8 cellular contexts compared by ENCODE assay signal in the genomic region with DNA sequence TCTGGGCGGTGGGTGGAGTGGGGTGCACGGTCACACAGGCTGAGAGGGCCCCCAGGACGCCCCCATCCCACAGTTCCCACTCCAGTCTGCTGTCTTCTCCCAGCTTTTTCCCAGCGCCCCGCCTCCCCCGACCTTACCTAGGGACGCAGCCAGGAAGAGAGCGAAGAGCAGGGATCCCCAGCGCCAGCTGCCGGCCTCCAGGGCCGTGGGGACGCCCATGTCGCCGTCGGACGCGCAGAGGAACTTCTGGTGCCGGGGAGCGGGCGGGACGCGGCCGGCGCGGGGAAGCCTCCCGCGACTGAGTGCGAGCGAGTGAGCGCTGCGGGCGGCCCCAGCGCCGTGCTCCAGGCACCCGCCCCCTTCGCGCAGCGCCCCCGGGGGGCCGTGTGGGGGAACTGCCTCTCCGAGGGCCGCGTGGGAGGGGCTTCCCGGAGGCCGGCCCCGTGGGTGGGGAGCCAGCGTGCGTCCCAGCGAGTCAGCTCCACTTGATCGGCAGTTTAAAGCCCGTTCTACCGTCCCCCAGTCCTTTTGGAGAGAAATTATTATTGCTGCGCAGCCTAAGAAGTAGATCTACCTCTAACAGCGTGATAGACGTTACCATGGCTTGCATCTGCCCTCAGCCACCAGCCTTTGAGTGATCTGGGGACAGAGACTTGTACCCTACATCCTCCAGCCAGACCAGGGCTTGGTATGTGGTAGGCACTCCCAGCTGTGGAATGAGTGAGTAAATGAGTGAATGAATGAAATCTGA. TPM values are rescaled to one million over a fixed set of nuclear protein-coding genes. Genes with fewer than 3 reads are reported as not detected.
DNase-seq lines count a peak whose midpoint lies in the region; ATAC-seq, FAIRE-seq and TF ChIP-seq lines count a peak whose summit lies in the region.

A gene (minus strand): TSS at position 300 of the 751 bp plus-strand sequence. CDS start 81 bp downstream, at position 219.

- peaks cover 45% of the 10 kb centered on the region for H3K36me3 ChIP-seq in neutrophil

- H3K9me3 Mint-ChIP-seq in CD4-positive, alpha-beta T cell, result no peaks in the 10 kb centered on the region

- no peaks in the 10 kb centered on the region for H3K27me3 Mint-ChIP-seq in CD4-positive, alpha-beta T cell

- peak within 1 kb of the TSS; percentile 75 for H3K27ac ChIP-seq in CD4-positive, alpha-beta T cell (ENCODE audit: low read depth, low read length)
- H3K27ac ChIP-seq in neutrophil, result peak within 1 kb of the TSS; percentile 99
- peak within 1 kb of the TSS; percentile 85 for H3K27ac ChIP-seq in substantia nigra (ENCODE audit: low read depth, low read length, poor library complexity, severe bottlenecking)

- peak within 1 kb of the TSS; percentile 99 to 100 for H3K4me3 ChIP-seq in neutrophil (ENCODE audit: low read depth in 1 of 2, low read length in 1 of 2)

- peak within 1 kb of the TSS; percentile 94 for H3K4me3 Mint-ChIP-seq in CD4-positive, alpha-beta T cell

- peaks cover 82% of the 10 kb centered on the region for H3K4me1 Mint-ChIP-seq in CD4-positive, alpha-beta T cell (ENCODE audit: low read depth)

- peak within 1 kb of the TSS; percentile 95 for H3K27ac Mint-ChIP-seq in CD4-positive, alpha-beta T cell

- CTCF ChIA-PET in CD4-positive, alpha-beta T cell (lab: Charles Lee), result interaction anchor here (0.5 to 3.8 kb wide), 28 partner anchors 9 to 851 kb away, joined by 3 to 35 read pairs (median 5); a partner anchor contains a TSS

- H3K9me3 ChIP-seq in CD4-positive, alpha-beta T cell (ENCODE audit: control insufficient read depth, low read length), result no peaks in the 10 kb centered on the region
- no peaks in the 10 kb centered on the region for H3K9me3 ChIP-seq in neutrophil

- intact Hi-C loops in CD4-positive, alpha-beta T cell (cut with DNase I, micrococcal nuclease), result loop anchor here (1.0 to 5.0 kb wide), 7 partner anchors 16 to 78 kb away; a partner anchor contains a TSS

- POLR2A ChIA-PET in CD4-positive, alpha-beta T cell (lab: Charles Lee), result interaction anchor here (0.5 to 14.6 kb wide), 20 partner anchors 10 to 455 kb away, joined by 3 to 416 read pairs (median 7); a partner anchor contains a TSS

- TF ChIP-seq CTCF in CD4-positive, alpha-beta T cell (IDR thresholded peaks at IDR 0.05), result peak; percentile 88
- TF ChIP-seq CTCF in neutrophil (IDR thresholded peaks at IDR 0.05), result peak; percentile 99

- no peak for FAIRE-seq in HTR-8/SVneo (lab: Jason Lieb, UNC)

- H3K4me1 ChIP-seq in neutrophil (ENCODE audit: control insufficient read depth in 1 of 2, insufficient read depth in 1 of 2, low read depth in 1 of 2, low read length in 1 of 2), result peaks cover 74 to 87% of the 10 kb centered on the region in 2 experiments

- DNase-seq in CD4-positive, alpha-beta T cell, result peak; percentile 83 to 97 (median 92)
- peak; percentile 83 for DNase-seq in HTR-8/SVneo (ENCODE audit: insufficient read length, low spot score)
- peak; percentile 62 for DNase-seq in SIG-M5 treated with dmso at 0.1 percent for 504 hours (lab: John Stamatoyannopoulos, UW; ENCODE audit: unreplicated experiment)
- peak; percentile 89 to 95 (median 92) for DNase-seq in activated naive CD4-positive, alpha-beta T cell (lab: John Stamatoyannopoulos, UW)
- DNase-seq in foreskin melanocyte, result peak; percentile 47
- peak in 45 of 49 donors; percentile 26 to 87 (median 68) for DNase-seq in substantia nigra (lab: John Stamatoyannopoulos, UW)

- peak; percentile 85 for ATAC-seq in CD4-positive, alpha-beta T cell (ENCODE audit: poor library complexity)
- ATAC-seq in GM19397 (IDR thresholded peaks at IDR 0.05; ENCODE audit: unreplicated experiment), result peak; percentile 70

- H3K36me3 Mint-ChIP-seq in CD4-positive, alpha-beta T cell (ENCODE audit: low read depth), result peaks cover 55% of the 10 kb centered on the region

- H3K27me3 ChIP-seq in CD4-positive, alpha-beta T cell (ENCODE audit: control insufficient read depth, insufficient read depth, low read length), result no peaks in the 10 kb centered on the region
- no peaks in the 10 kb centered on the region for H3K27me3 ChIP-seq in neutrophil

RNA-seq across cellular contexts. Expression of the gene that starts here (rescaled TPM):
- 10 to 100 TPM; 86.2 to 91.4 TPM for total RNA-seq in CD4-positive, alpha-beta T cell

Comparison
In these comparisons a context has a peak if more than half of its experiments do, and no peak if none do; other contexts are left out.
1. Peak in every context shown above with its lines: DNase-seq, ATAC-seq, H3K4me3 ChIP-seq and H3K27ac ChIP-seq.